Comparison of ENCODE assay signal across 23 cellular contexts in genomic region chr4:175290401-175290800, GRCh38.
A peak's percentile ranks its signal among the peaks of the same experiment; 100 is the strongest.
DNase-seq lines count a peak whose midpoint lies in the region; ATAC-seq and TF ChIP-seq lines count a peak whose summit lies in the region.
"Had no signal": no experiment of that assay in that cellular context is flagged by ENCODE, and none has a peak within 500 bp of the region (broad histone marks: within the 10 kb centered on the region; RNA-seq: fewer than 3 reads in every experiment).

No MANE protein-coding gene starts in this region.

- H3K4me1 ChIP-seq in fibroblast of lung (ENCODE audit: control insufficient read depth, extremely low read depth, insufficient read depth, low read length) (no peaks in the 10 kb centered on the region), thoracic aorta (ENCODE audit: control insufficient read depth in 1 of 2, low read depth in 2 of 2) (peaks cover 0 to 6% of the 10 kb centered on the region in 2 donors)
- H3K4me1 ChIP-seq: Caco-2, gastroesophageal sphincter, neural progenitor cell had no signal

- H4K20me1 ChIP-seq in fibroblast of lung (ENCODE audit: control insufficient read depth, extremely low read depth, insufficient read depth, low read length), result no peaks in the 10 kb centered on the region
- H4K20me1 ChIP-seq: BLaER1 treated with 17β-estradiol and CSF1 and Interleukin-3, amounts not matched to agents 10 nM and 100 nM had no signal

- no peak overlapping the region for H3K4me3 Mint-ChIP-seq in Calu3 (ENCODE audit: low read depth, unreplicated experiment)
- H3K4me3 Mint-ChIP-seq: H9; neural progenitor cell; T-helper 2 cell treated with Interferon-gamma antibody and Interleukin-4, amounts not matched to agents 5 μg/mL and 100 μg/mL, for 36 hours; WTC11 had no signal

- TF ChIP-seq CTCF in Calu3 (IDR thresholded peaks at IDR 0.05; ENCODE audit: unreplicated experiment) (no peak), fibroblast of lung (conservative IDR thresholded peaks at IDR 0.05 in 1 of 2, IDR thresholded peaks at IDR 0.05 in 1 of 2; ENCODE audit: low read depth in 1 of 2, low read length in 2 of 2) (no peak), thoracic aorta (IDR thresholded peaks at IDR 0.05) (no peak)

- no peak overlapping the region for H3K9ac ChIP-seq in fibroblast of lung (ENCODE audit: insufficient read depth, low read length)
- H3K9ac ChIP-seq: BLaER1 treated with 17β-estradiol and CSF1 and Interleukin-3, amounts not matched to agents 10 nM and 100 nM; neural progenitor cell had no signal

- peak overlapping the region; percentile 65 for H3K27ac Mint-ChIP-seq in Calu3 (ENCODE audit: unreplicated experiment)
- H3K27ac Mint-ChIP-seq: H9; neural progenitor cell; T-helper 2 cell treated with Interferon-gamma antibody and Interleukin-4, amounts not matched to agents 5 μg/mL and 100 μg/mL, for 36 hours; WTC11 had no signal

- no peak overlapping the region for H3K4me2 ChIP-seq in fibroblast of lung (ENCODE audit: extremely low read depth, insufficient read depth, low read length)
- H3K4me2 ChIP-seq: neural progenitor cell had no signal

- no TSS peak for BruUV-seq in Calu3 (replicated peaks; lab: Mats Ljungman, UMichigan)

- no peak overlapping the region for H3K4me3 ChIP-seq in MG63
- H3K4me3 ChIP-seq in fibroblast of lung (replicated peaks in 1 of 4; ENCODE audit: control extremely low read depth in 1 of 4, insufficient read depth in 1 of 4, low read depth in 3 of 4, low read length in 4 of 4), result no peak overlapping the region
- no peak overlapping the region for H3K4me3 ChIP-seq in thoracic aorta
- H3K4me3 ChIP-seq: BLaER1 treated with 17β-estradiol and CSF1 and Interleukin-3, amounts not matched to agents 10 nM and 100 nM; gastroesophageal sphincter; neural progenitor cell had no signal

- H3K9me3 Mint-ChIP-seq in Calu3 (ENCODE audit: low read depth, unreplicated experiment), result peaks cover 10% of the 10 kb centered on the region
- H3K9me3 Mint-ChIP-seq: H9, WTC11 had no signal

- H3K36me3 ChIP-seq in MG63 (no peaks in the 10 kb centered on the region), fibroblast of lung (ENCODE audit: control insufficient read depth, insufficient read depth, low read length) (no peaks in the 10 kb centered on the region), thoracic aorta (no peaks in the 10 kb centered on the region)
- H3K36me3 ChIP-seq: BLaER1 treated with 17β-estradiol and CSF1 and Interleukin-3, amounts not matched to agents 10 nM and 100 nM; gastroesophageal sphincter; neural progenitor cell had no signal

- H3K36me3 Mint-ChIP-seq in Calu3 (ENCODE audit: insufficient read depth, unreplicated experiment), result no peaks in the 10 kb centered on the region
- H3K36me3 Mint-ChIP-seq: neural progenitor cell, WTC11 had no signal

- peaks cover 13% of the 10 kb centered on the region for H3K4me1 Mint-ChIP-seq in Calu3 (ENCODE audit: low read depth, unreplicated experiment)
- H3K4me1 Mint-ChIP-seq: neural progenitor cell, WTC11 had no signal

- no peaks in the 10 kb centered on the region for H3K27me3 ChIP-seq in MG63
- no peaks in the 10 kb centered on the region for H3K27me3 ChIP-seq in fibroblast of lung (ENCODE audit: control insufficient read depth, insufficient read depth, low read length)
- no peaks in the 10 kb centered on the region for H3K27me3 ChIP-seq in thoracic aorta (replicated peaks; ENCODE audit: insufficient read depth)
- H3K27me3 ChIP-seq: BLaER1 treated with 17β-estradiol and CSF1 and Interleukin-3, amounts not matched to agents 10 nM and 100 nM; gastroesophageal sphincter; neural progenitor cell had no signal

- H3K79me2 ChIP-seq in fibroblast of lung (ENCODE audit: control insufficient read depth, insufficient read depth, low read length), result no peaks in the 10 kb centered on the region

- H3K9me3 ChIP-seq in MG63 (peaks cover 3% of the 10 kb centered on the region; the same call in 1 of the 2 replicates), fibroblast of lung (ENCODE audit: control insufficient read depth, insufficient read depth, low read depth, low read length) (no peaks in the 10 kb centered on the region), thoracic aorta (no peaks in the 10 kb centered on the region)
- H3K9me3 ChIP-seq: BLaER1 treated with 17β-estradiol and CSF1 and Interleukin-3, amounts not matched to agents 10 nM and 100 nM; Caco-2; gastroesophageal sphincter had no signal

- H2AFZ ChIP-seq in fibroblast of lung (ENCODE audit: low read length), result no peak overlapping the region
- H2AFZ ChIP-seq: neural progenitor cell had no signal

- H3K27ac ChIP-seq in fibroblast of lung (ENCODE audit: insufficient read depth, low read length) (no peak overlapping the region), thoracic aorta (no peak overlapping the region)
- H3K27ac ChIP-seq: BLaER1 treated with 17β-estradiol and CSF1 and Interleukin-3, amounts not matched to agents 10 nM and 100 nM; gastroesophageal sphincter; neural progenitor cell had no signal

- ATAC-seq in thoracic aorta (ENCODE audit: insufficient number of reproducible peaks, low FRiP score, low read depth) (peak; percentile 36), HG03521 (IDR thresholded peaks at IDR 0.05; ENCODE audit: unreplicated experiment) (no peak), HG03139 (IDR thresholded peaks at IDR 0.05; ENCODE audit: unreplicated experiment) (no peak)
- ATAC-seq: gastroesophageal sphincter, WTC11 had no signal

- DNase-seq in Calu3, result no peak
- peak; percentile 14 for DNase-seq in MG63
- DNase-seq in fibroblast of lung (ENCODE audit: low read depth in 2 of 2), result peak; percentile 41 to 66
- DNase-seq in thoracic aorta (ENCODE audit: low spot score), result no peak
- no peak for DNase-seq in SHP77 treated with DMSO at 0.1 percent for 48 hours (lab: John Stamatoyannopoulos, UW)
- DNase-seq: activated CD4-positive, alpha-beta T cell treated with anti-CD3 and anti-CD28 coated beads, Interleukin-2, amount 50 U/mL, for 48 hours; activated CD8-positive, alpha-beta memory T cell treated with anti-CD3 and anti-CD28 coated beads, Interleukin-2, amount 50 U/mL, for 48 hours; Caco-2; H9; hypothalamus; KG1; NCI-H1092 treated with DMSO at 0.1 percent for 48 hours; NCI-H2029 treated with DMSO at 0.1 percent for 48 hours; NCI-H226; NCI-H774; stimulated activated CD4-positive, alpha-beta T cell treated with anti-CD3 and anti-CD28 coated beads, Interleukin-1b, Interleukin-23, amount 100 ng/mL, for 48 hours had no signal

- no peaks in the 10 kb centered on the region for H3K27me3 Mint-ChIP-seq in Calu3 (ENCODE audit: unreplicated experiment)

- CTCF ChIA-PET in Calu3 (lab: Charles Lee), result no interaction called here

- intact Hi-C loops in Calu3 (cut with micrococcal nuclease; ENCODE audit: unreplicated experiment), result no loop called here

Comparison
In these comparisons a context has a peak if more than half of its experiments do, and no peak if none do; other contexts are left out.
1. DNase-seq: peak in MG63 (single experiment) and fibroblast of lung (2 of 2); none in Calu3 (single experiment), thoracic aorta (single experiment) and SHP77 treated with DMSO at 0.1 percent for 48 hours (single experiment).